In genomic region chr11:79436911-79437273, GRCh38 we compare ENCODE assay signal across 1 cellular context.
TF ChIP-seq lines count a peak whose summit lies in the region.

No MANE protein-coding gene starts in this region.

TF ChIP-seq in H1, 55 proteins besides CTCF, POLR2A, EP300 and RAD21 (continued from another document):
- TF ChIP-seq, protein P1, sequence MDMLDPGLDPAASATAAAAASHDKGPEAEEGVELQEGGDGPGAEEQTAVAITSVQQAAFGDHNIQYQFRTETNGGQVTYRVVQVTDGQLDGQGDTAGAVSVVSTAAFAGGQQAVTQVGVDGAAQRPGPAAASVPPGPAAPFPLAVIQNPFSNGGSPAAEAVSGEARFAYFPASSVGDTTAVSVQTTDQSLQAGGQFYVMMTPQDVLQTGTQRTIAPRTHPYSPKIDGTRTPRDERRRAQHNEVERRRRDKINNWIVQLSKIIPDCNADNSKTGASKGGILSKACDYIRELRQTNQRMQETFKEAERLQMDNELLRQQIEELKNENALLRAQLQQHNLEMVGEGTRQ (IDR thresholded peaks at IDR 0.05; ENCODE audit: low read length): no peak
- TF ChIP-seq, protein P2, sequence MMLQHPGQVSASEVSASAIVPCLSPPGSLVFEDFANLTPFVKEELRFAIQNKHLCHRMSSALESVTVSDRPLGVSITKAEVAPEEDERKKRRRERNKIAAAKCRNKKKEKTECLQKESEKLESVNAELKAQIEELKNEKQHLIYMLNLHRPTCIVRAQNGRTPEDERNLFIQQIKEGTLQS (IDR thresholded peaks at IDR 0.05; ENCODE audit: insufficient read depth, low read depth, low read length): no peak
- TF ChIP-seq KDM1A (IDR thresholded peaks at IDR 0.05; ENCODE audit: borderline replicate concordance, low read length) (no peak), PHF8 (conservative IDR thresholded peaks at IDR 0.05; ENCODE audit: low read depth, low read length) (0 out of 2 replicates have a peak, but pooled peaks have one; percentile 21), TEAD4 (IDR thresholded peaks at IDR 0.05; ENCODE audit: low read depth, low read length) (no peak), HDAC2 (IDR thresholded peaks at IDR 0.05; ENCODE audit: borderline replicate concordance in 1 of 2, low read depth in 2 of 2, low read length in 2 of 2) (no peak), CBX8 (IDR thresholded peaks at IDR 0.05; ENCODE audit: borderline replicate concordance, low read depth, low read length) (no peak), RXRA (IDR thresholded peaks at IDR 0.05; ENCODE audit: insufficient read depth, low read depth, low read length) (no peak), TAF1 (IDR thresholded peaks at IDR 0.05; ENCODE audit: low read depth, low read length) (no peak), SUZ12 (IDR thresholded peaks at IDR 0.05; ENCODE audit: low read length) (peak; percentile 41; the same call in 1 of the 2 replicates), BRCA1 (IDR thresholded peaks at IDR 0.05; ENCODE audit: low read depth, low read length) (no peak)
